Comparison of ENCODE assay signal across 10 cellular contexts in genomic region chr12:131833896-131834641, GRCh38. TPM values are rescaled to one million over a fixed set of nuclear protein-coding genes. Genes with fewer than 3 reads are reported as not detected.
DNase-seq lines count a peak whose midpoint lies in the region; ATAC-seq and TF ChIP-seq lines count a peak whose summit lies in the region.
"Had no signal": no experiment of that assay in that cellular context is flagged by ENCODE, and none has a peak within 500 bp of the region (broad histone marks: within the 10 kb centered on the region; RNA-seq: fewer than 3 reads in every experiment).

No MANE protein-coding gene starts in this region.

- WGBS in mammary epithelial cell (ENCODE audit: low coverage, missing lambda C conversion rate): 12% methylated on average over 8 of the region's 23 CpGs

- H3K36me3 ChIP-seq in DND-41 (ENCODE audit: insufficient read depth, low read length) (no peaks in the 10 kb centered on the region), mammary epithelial cell (ENCODE audit: insufficient read depth, low read length) (no peaks in the 10 kb centered on the region), neural progenitor cell (no peaks in the 10 kb centered on the region)
- H3K36me3 ChIP-seq: SJSA1 had no signal

- H2AFZ ChIP-seq in DND-41 (ENCODE audit: low read depth, low read length): no peak overlapping the region
- no peak overlapping the region for H2AFZ ChIP-seq in mammary epithelial cell (ENCODE audit: low read depth, low read length)
- no peak overlapping the region for H2AFZ ChIP-seq in neural progenitor cell (replicated peaks)

- TF ChIP-seq CTCF in DND-41 (IDR thresholded peaks at IDR 0.05; ENCODE audit: borderline replicate concordance, extremely low read depth, low read length, poor library complexity, severe bottlenecking) (peak; percentile 62), mammary epithelial cell (conservative IDR thresholded peaks at IDR 0.05 in 1 of 2, IDR thresholded peaks at IDR 0.05 in 1 of 2; ENCODE audit: extremely low read depth in 1 of 2, insufficient read depth in 1 of 2, low read depth in 1 of 2, low read length in 2 of 2) (peak; percentile 50 to 53), neural progenitor cell (IDR thresholded peaks at IDR 0.05) (peak; percentile 66)

- in situ Hi-C loops in mammary epithelial cell (cut with MboI; ENCODE audit: low sequenced_read_pairs in 2 of 2): no loop called here

- H3K27ac Mint-ChIP-seq in neural progenitor cell: no peak overlapping the region
- H3K27ac Mint-ChIP-seq: activated naive CD4-positive, alpha-beta T cell treated with anti-CD3 and anti-CD28 coated beads, Interleukin-2, amount 50 U/mL, for 24 hours had no signal

- H4K20me1 ChIP-seq in DND-41 (ENCODE audit: insufficient read depth, low read length) (no peaks in the 10 kb centered on the region), mammary epithelial cell (ENCODE audit: insufficient read depth, low read length) (no peaks in the 10 kb centered on the region), neural progenitor cell (ENCODE audit: low read depth) (peaks cover 8% of the 10 kb centered on the region)

- no peaks in the 10 kb centered on the region for H3K4me1 ChIP-seq in DND-41 (ENCODE audit: insufficient read depth, low read length)
- H3K4me1 ChIP-seq in mammary epithelial cell (ENCODE audit: insufficient read depth, low read length): peaks cover 38% of the 10 kb centered on the region
- H3K4me1 ChIP-seq in neural progenitor cell: peaks cover 9% of the 10 kb centered on the region

- H3K9me3 Mint-ChIP-seq in neural progenitor cell: no peaks in the 10 kb centered on the region
- H3K9me3 Mint-ChIP-seq: activated naive CD4-positive, alpha-beta T cell treated with anti-CD3 and anti-CD28 coated beads, Interleukin-2, amount 50 U/mL, for 24 hours had no signal

- H3K27ac ChIP-seq in DND-41 (ENCODE audit: low read length) (no peak overlapping the region), mammary epithelial cell (ENCODE audit: insufficient read depth, low read depth, low read length) (no peak overlapping the region), neural progenitor cell (no peak overlapping the region)
- H3K27ac ChIP-seq: SJSA1 had no signal

- peaks cover 12% of the 10 kb centered on the region for H3K4me1 Mint-ChIP-seq in neural progenitor cell

- H3F3A ChIP-seq in neural progenitor cell (ENCODE audit: low read depth): peaks cover 11% of the 10 kb centered on the region

- CTCF ChIA-PET in mammary epithelial cell (lab: Charles Lee; ENCODE audit: low non-redundant PET): no interaction called here

- no peaks in the 10 kb centered on the region for H3K27me3 ChIP-seq in DND-41 (ENCODE audit: insufficient read depth, low read length, poor library complexity)
- H3K27me3 ChIP-seq in mammary epithelial cell (ENCODE audit: insufficient read depth, low read length): no peaks in the 10 kb centered on the region
- peaks cover 34% of the 10 kb centered on the region for H3K27me3 ChIP-seq in neural progenitor cell

- H3K79me2 ChIP-seq in DND-41 (ENCODE audit: insufficient read depth, low read length): no peaks in the 10 kb centered on the region
- H3K79me2 ChIP-seq in mammary epithelial cell (ENCODE audit: insufficient read depth, low read length): no peaks in the 10 kb centered on the region
- no peaks in the 10 kb centered on the region for H3K79me2 ChIP-seq in neural progenitor cell (ENCODE audit: low read depth)

- H3K4me3 Mint-ChIP-seq in neural progenitor cell: no peak overlapping the region
- H3K4me3 Mint-ChIP-seq: activated naive CD4-positive, alpha-beta T cell treated with anti-CD3 and anti-CD28 coated beads, Interleukin-2, amount 50 U/mL, for 24 hours had no signal

- no peaks in the 10 kb centered on the region for H3K36me3 Mint-ChIP-seq in neural progenitor cell
- H3K36me3 Mint-ChIP-seq: activated naive CD4-positive, alpha-beta T cell treated with anti-CD3 and anti-CD28 coated beads, Interleukin-2, amount 50 U/mL, for 24 hours had no signal

- intact Hi-C loops in mammary epithelial cell (cut with micrococcal nuclease): loop anchor here (5.0 kb wide), 1 partner anchor 962 kb away; the partner anchor contains the start of gene RAN

- BruUV-seq in mammary epithelial cell (replicated peaks; lab: Mats Ljungman, UMichigan): no TSS peak

- H3K4me2 ChIP-seq in DND-41 (ENCODE audit: insufficient read depth, low read length): no peak overlapping the region
- H3K4me2 ChIP-seq in mammary epithelial cell (ENCODE audit: insufficient read depth, low read depth, low read length): no peak overlapping the region
- H3K4me2 ChIP-seq in neural progenitor cell: no peak overlapping the region

- dilution Hi-C loops in mammary epithelial cell (cut with HindIII; ENCODE audit: low sequenced_read_pairs): no loop called here

- H3K4me3 ChIP-seq in DND-41 (ENCODE audit: low read depth in 1 of 2, low read length in 2 of 2): no peak overlapping the region
- no peak overlapping the region for H3K4me3 ChIP-seq in mammary epithelial cell (replicated peaks in 1 of 3; ENCODE audit: insufficient read depth in 1 of 3, low read depth in 2 of 3, low read length in 3 of 3)
- H3K4me3 ChIP-seq in neural progenitor cell: no peak overlapping the region
- H3K4me3 ChIP-seq: SJSA1 had no signal

- H3K27me3 Mint-ChIP-seq in neural progenitor cell (ENCODE audit: insufficient read depth, low read depth): peaks cover 12% of the 10 kb centered on the region

- peak; percentile 63 for ATAC-seq in DND-41 (ENCODE audit: insufficient read depth, low read depth)

- DNase-seq in DND-41 (peak; percentile 39), Kasumi-1 (lab: John Stamatoyannopoulos, UW) (peak; percentile 26 to 45), mammary epithelial cell (no peak), neural progenitor cell (ENCODE audit: low spot score) (peak; percentile 69), NCI-H524 treated with DMSO at 0.1 percent for 48 hours (lab: John Stamatoyannopoulos, UW) (no peak), GM19240 (ENCODE audit: insufficient read length, low spot score) (no peak), dedifferentiated amniotic fluid mesenchymal stem cell (ENCODE audit: extremely low spot score) (no peak)
- no peak for DNase-seq in activated CD8-positive, alpha-beta memory T cell treated with anti-CD3 and anti-CD28 coated beads for 24 hours

- H3K9me3 ChIP-seq in DND-41 (ENCODE audit: insufficient read depth, low read length, severe bottlenecking): no peaks in the 10 kb centered on the region
- no peaks in the 10 kb centered on the region for H3K9me3 ChIP-seq in mammary epithelial cell (replicated peaks; ENCODE audit: insufficient read depth, low read length)
- no peaks in the 10 kb centered on the region for H3K9me3 ChIP-seq in neural progenitor cell (ENCODE audit: low read depth)
- H3K9me3 ChIP-seq: SJSA1 had no signal

- no peak overlapping the region for H3K9ac ChIP-seq in DND-41 (ENCODE audit: low read depth, low read length)
- no peak overlapping the region for H3K9ac ChIP-seq in mammary epithelial cell (ENCODE audit: insufficient read depth, low read length)
- no peak overlapping the region for H3K9ac ChIP-seq in neural progenitor cell

RNA-seq across cellular contexts. Expression of gene MMP17, which starts 5.9 kb away (rescaled TPM):
- total RNA-seq in mammary epithelial cell (10 to 100 TPM in 1 of 2 donors, under 1 TPM in 1; 0.50 to 11.3 TPM), neural progenitor cell (ENCODE audit: low replicate concordance) (2.1 and 7.1 TPM in 2 replicates)
- polyA plus RNA-seq in mammary epithelial cell: 8.1 TPM
- polyA minus RNA-seq in mammary epithelial cell: 0.57 TPM

Comparison
In these comparisons a context has a peak if more than half of its experiments do, and no peak if none do; other contexts are left out.
1. DNase-seq: peak in DND-41 (single experiment), Kasumi-1 (2 of 2) and neural progenitor cell (single experiment); none in mammary epithelial cell (single experiment), NCI-H524 treated with DMSO at 0.1 percent for 48 hours (single experiment), GM19240 (single experiment), dedifferentiated amniotic fluid mesenchymal stem cell (single experiment) and activated CD8-positive, alpha-beta memory T cell treated with anti-CD3 and anti-CD28 coated beads for 24 hours (single experiment).
2. Peak in every context shown above with its lines, with median percentiles within 50 percentile points of each other: CTCF ChIP-seq.